8 cellular contexts compared by ENCODE assay signal in genomic region chr1:45685308-45686080, GRCh38. TPM values are rescaled to one million over a fixed set of nuclear protein-coding genes. Genes with fewer than 3 reads are reported as not detected.
DNase-seq lines count a peak whose midpoint lies in the region; ATAC-seq and TF ChIP-seq lines count a peak whose summit lies in the region.

No MANE protein-coding gene starts in this region.

- H3K9ac ChIP-seq in HUES6 (ENCODE audit: low read length) (peak overlapping the region; percentile 92), iPS-15b (ENCODE audit: low read depth, low read length) (peak overlapping the region; percentile 96)

- no peak for TF ChIP-seq CTCF in BE2C (IDR thresholded peaks at IDR 0.05; ENCODE audit: low read depth, low read length)

- H3K36me3 Mint-ChIP-seq in activated T-helper 17 cell treated with anti-CD3 and anti-CD28 coated beads, Interleukin-2, amount 50 U/mL, for 72 hours (ENCODE audit: low read depth): peaks cover 79% of the 10 kb centered on the region
- peaks cover 5% of the 10 kb centered on the region for H3K36me3 Mint-ChIP-seq in stimulated activated memory B cell treated with anti-CD40 and anti-IgM and Interleukin-4, amounts not matched to agents 10 μg/mL and 1 μg/mL and 100 μg/mL, for 72 hours

- H3K27me3 ChIP-seq in BE2C (no peaks in the 10 kb centered on the region), HUES6 (ENCODE audit: control insufficient read depth, insufficient read depth, low read length) (no peaks in the 10 kb centered on the region), iPS-15b (ENCODE audit: control insufficient read depth, insufficient read depth, low read length) (no peaks in the 10 kb centered on the region)

- no peaks in the 10 kb centered on the region for H3K27me3 Mint-ChIP-seq in activated T-helper 17 cell treated with anti-CD3 and anti-CD28 coated beads, Interleukin-2, amount 50 U/mL, for 72 hours
- H3K27me3 Mint-ChIP-seq in stimulated activated memory B cell treated with anti-CD40 and anti-IgM and Interleukin-4, amounts not matched to agents 10 μg/mL and 1 μg/mL and 100 μg/mL, for 72 hours: no peaks in the 10 kb centered on the region

- H3K9me3 ChIP-seq in BE2C (no peaks in the 10 kb centered on the region), HUES6 (ENCODE audit: control insufficient read depth, insufficient read depth, low read depth, low read length) (no peaks in the 10 kb centered on the region), iPS-15b (ENCODE audit: control insufficient read depth, insufficient read depth, low read length) (no peaks in the 10 kb centered on the region)

- H3K4me1 ChIP-seq in BE2C (no peaks in the 10 kb centered on the region), HUES6 (ENCODE audit: control insufficient read depth, insufficient read depth, low read length) (peaks cover 26% of the 10 kb centered on the region), iPS-15b (ENCODE audit: control insufficient read depth, insufficient read depth, low read length) (peaks cover 16% of the 10 kb centered on the region)

- H3K4me3 ChIP-seq in BE2C (ENCODE audit: low read depth, low read length) (peak overlapping the region; percentile 93), HUES6 (ENCODE audit: low read depth, low read length) (peak overlapping the region; percentile 86), iPS-15b (ENCODE audit: low read depth, low read length) (peak overlapping the region; percentile 99)

- H3K4me1 Mint-ChIP-seq in activated T-helper 17 cell treated with anti-CD3 and anti-CD28 coated beads, Interleukin-2, amount 50 U/mL, for 72 hours: peaks cover 19% of the 10 kb centered on the region
- peaks cover 45% of the 10 kb centered on the region for H3K4me1 Mint-ChIP-seq in stimulated activated memory B cell treated with anti-CD40 and anti-IgM and Interleukin-4, amounts not matched to agents 10 μg/mL and 1 μg/mL and 100 μg/mL, for 72 hours

- H3K27ac ChIP-seq in HUES6 (ENCODE audit: low read depth, low read length): peak overlapping the region; percentile 90

- H3K36me3 ChIP-seq in BE2C (no peaks in the 10 kb centered on the region), HUES6 (ENCODE audit: control insufficient read depth, insufficient read depth, low read length) (peaks cover 9% of the 10 kb centered on the region; the same call in 1 of the 2 replicates), iPS-15b (ENCODE audit: control insufficient read depth, insufficient read depth, low read length) (no peaks in the 10 kb centered on the region)

- no peaks in the 10 kb centered on the region for H3K9me3 Mint-ChIP-seq in activated T-helper 17 cell treated with anti-CD3 and anti-CD28 coated beads, Interleukin-2, amount 50 U/mL, for 72 hours
- no peaks in the 10 kb centered on the region for H3K9me3 Mint-ChIP-seq in stimulated activated memory B cell treated with anti-CD40 and anti-IgM and Interleukin-4, amounts not matched to agents 10 μg/mL and 1 μg/mL and 100 μg/mL, for 72 hours

- no peak for DNase-seq in BE2C
- DNase-seq in activated effector memory CD4-positive, alpha-beta T cell treated with anti-CD3 and anti-CD28 coated beads, Interleukin-2, amount 50 U/mL, for 16 hours: no peak

- peak overlapping the region; percentile 99 for H3K4me3 Mint-ChIP-seq in activated T-helper 17 cell treated with anti-CD3 and anti-CD28 coated beads, Interleukin-2, amount 50 U/mL, for 72 hours
- H3K4me3 Mint-ChIP-seq in stimulated activated memory B cell treated with anti-CD40 and anti-IgM and Interleukin-4, amounts not matched to agents 10 μg/mL and 1 μg/mL and 100 μg/mL, for 72 hours: peak overlapping the region; percentile 99

- H3K27ac Mint-ChIP-seq in activated T-helper 17 cell treated with anti-CD3 and anti-CD28 coated beads, Interleukin-2, amount 50 U/mL, for 72 hours: peak overlapping the region; percentile 99
- peak overlapping the region; percentile 97 for H3K27ac Mint-ChIP-seq in stimulated activated memory B cell treated with anti-CD40 and anti-IgM and Interleukin-4, amounts not matched to agents 10 μg/mL and 1 μg/mL and 100 μg/mL, for 72 hours

- ATAC-seq in activated T-helper 17 cell treated with anti-CD3 and anti-CD28 coated beads, Interleukin-2, amount 50 U/mL, for 72 hours (replicated peaks): no peak
- ATAC-seq in stimulated activated memory B cell treated with anti-CD40 and anti-IgM and Interleukin-4, amounts not matched to agents 10 μg/mL and 1 μg/mL and 100 μg/mL, for 72 hours: no peak
- ATAC-seq in HG03045 (IDR thresholded peaks at IDR 0.05; ENCODE audit: unreplicated experiment) (no peak), HG03097 (IDR thresholded peaks at IDR 0.05; ENCODE audit: low FRiP score, unreplicated experiment) (no peak)

RNA-seq across cellular contexts. Expression of gene GPBP1L1, which starts 0.8 kb away (rescaled TPM):
- 44.0 TPM for polyA plus RNA-seq in BE2C (2012; ENCODE audit: insufficient read depth, insufficient read length, low read depth)
- total RNA-seq in activated T-helper 17 cell treated with anti-CD3 and anti-CD28 coated beads, Interleukin-2, amount 50 U/mL, for 72 hours: 100 to 1,000 TPM; 105 to 129 TPM

RNA-seq across cellular contexts. Expression of gene TMEM69, which starts 2.5 kb away (rescaled TPM):
- 12.9 TPM for polyA plus RNA-seq in BE2C (2012; ENCODE audit: insufficient read depth, insufficient read length, low read depth)
- 10 to 100 TPM; 26.6 to 28.8 TPM for total RNA-seq in activated T-helper 17 cell treated with anti-CD3 and anti-CD28 coated beads, Interleukin-2, amount 50 U/mL, for 72 hours
